ENCODE assay signal across 1 cellular context in the genomic region with DNA sequence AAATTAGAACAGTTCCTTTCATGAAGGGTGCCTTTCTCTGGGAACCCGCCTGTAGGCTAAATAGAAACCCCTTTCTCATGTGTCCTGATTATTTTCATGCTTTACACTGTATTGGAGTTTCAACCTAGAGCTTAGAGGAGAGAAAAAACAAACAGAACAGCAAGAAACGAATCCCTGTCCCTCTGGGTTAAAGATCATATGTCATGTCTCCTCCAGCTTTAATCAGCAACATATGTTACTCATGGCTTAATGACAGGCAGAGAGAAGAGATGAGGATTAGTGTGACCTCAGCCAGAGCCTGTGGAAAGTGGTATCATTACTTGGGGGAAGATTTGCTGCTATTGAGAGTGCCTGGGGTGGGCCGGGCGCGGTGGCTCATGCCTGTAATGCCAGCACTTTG.
TF ChIP-seq lines count a peak whose summit lies in the region.

No MANE protein-coding gene starts in this region.

TF ChIP-seq in IMR-90, 13 proteins besides CTCF, POLR2A, EP300 and RAD21 (continued from another document):
- TF ChIP-seq, protein P1, sequence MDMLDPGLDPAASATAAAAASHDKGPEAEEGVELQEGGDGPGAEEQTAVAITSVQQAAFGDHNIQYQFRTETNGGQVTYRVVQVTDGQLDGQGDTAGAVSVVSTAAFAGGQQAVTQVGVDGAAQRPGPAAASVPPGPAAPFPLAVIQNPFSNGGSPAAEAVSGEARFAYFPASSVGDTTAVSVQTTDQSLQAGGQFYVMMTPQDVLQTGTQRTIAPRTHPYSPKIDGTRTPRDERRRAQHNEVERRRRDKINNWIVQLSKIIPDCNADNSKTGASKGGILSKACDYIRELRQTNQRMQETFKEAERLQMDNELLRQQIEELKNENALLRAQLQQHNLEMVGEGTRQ (IDR thresholded peaks at IDR 0.05; ENCODE audit: low read depth, low read length): no peak
- TF ChIP-seq RFX5 (IDR thresholded peaks at IDR 0.05; ENCODE audit: low read depth, low read length) (no peak), ELK1 (IDR thresholded peaks at IDR 0.05; ENCODE audit: borderline replicate concordance, low read depth, low read length) (no peak), NFE2L2 (IDR thresholded peaks at IDR 0.05; ENCODE audit: low read depth, low read length) (no peak), CEBPB (IDR thresholded peaks at IDR 0.05; ENCODE audit: low read depth, low read length) (no peak), MAFK (IDR thresholded peaks at IDR 0.05; ENCODE audit: low read depth, low read length) (no peak), BHLHE40 (IDR thresholded peaks at IDR 0.05; ENCODE audit: low read depth, low read length) (no peak), MAZ (IDR thresholded peaks at IDR 0.05; ENCODE audit: borderline replicate concordance, low read depth, low read length) (no peak), SMC3 (IDR thresholded peaks at IDR 0.05; ENCODE audit: low read depth, low read length) (no peak)
